ENCODE assay signal across 1 cellular context in the genomic region with DNA sequence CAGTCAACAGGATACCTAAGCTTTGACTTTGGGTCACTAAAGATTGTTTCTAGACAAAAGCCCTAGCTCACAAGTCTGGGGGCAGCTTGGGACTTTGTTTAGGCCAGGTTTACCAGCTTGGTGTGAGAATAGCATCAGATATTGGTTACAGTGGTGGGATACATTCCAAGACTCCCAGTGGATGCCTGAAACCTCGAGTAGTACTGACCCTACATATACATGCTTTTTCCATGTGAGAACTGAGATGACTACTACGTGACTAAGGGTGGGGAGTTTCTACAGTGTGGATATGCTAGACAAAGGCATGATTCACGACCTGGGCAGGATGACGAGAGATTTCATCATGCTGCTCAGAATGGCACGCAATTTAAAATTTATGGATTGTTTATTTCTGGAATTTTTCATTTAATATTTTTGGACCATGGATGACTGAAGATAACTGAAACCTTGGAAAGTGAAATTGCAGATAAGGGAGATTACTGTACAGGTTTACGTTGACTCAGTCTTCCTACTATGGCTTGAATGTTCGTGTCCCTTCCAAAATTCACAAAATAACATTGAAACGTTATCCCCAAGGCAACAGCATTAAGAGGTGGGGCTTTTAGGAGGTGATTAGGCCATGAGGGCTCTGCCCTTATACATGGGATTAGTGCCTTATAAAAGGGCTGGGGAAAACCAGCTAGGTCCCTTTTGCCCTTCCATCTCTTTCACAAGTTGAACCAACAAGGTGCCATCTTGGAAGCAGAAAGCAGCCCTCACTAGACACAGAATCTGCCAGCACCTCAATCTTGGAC.
TF ChIP-seq lines count a peak whose summit lies in the region.

No MANE protein-coding gene starts in this region.

TF ChIP-seq in GM23338, 12 proteins besides CTCF, POLR2A, EP300 and RAD21 (continued from another document):
- TF ChIP-seq, protein P1, sequence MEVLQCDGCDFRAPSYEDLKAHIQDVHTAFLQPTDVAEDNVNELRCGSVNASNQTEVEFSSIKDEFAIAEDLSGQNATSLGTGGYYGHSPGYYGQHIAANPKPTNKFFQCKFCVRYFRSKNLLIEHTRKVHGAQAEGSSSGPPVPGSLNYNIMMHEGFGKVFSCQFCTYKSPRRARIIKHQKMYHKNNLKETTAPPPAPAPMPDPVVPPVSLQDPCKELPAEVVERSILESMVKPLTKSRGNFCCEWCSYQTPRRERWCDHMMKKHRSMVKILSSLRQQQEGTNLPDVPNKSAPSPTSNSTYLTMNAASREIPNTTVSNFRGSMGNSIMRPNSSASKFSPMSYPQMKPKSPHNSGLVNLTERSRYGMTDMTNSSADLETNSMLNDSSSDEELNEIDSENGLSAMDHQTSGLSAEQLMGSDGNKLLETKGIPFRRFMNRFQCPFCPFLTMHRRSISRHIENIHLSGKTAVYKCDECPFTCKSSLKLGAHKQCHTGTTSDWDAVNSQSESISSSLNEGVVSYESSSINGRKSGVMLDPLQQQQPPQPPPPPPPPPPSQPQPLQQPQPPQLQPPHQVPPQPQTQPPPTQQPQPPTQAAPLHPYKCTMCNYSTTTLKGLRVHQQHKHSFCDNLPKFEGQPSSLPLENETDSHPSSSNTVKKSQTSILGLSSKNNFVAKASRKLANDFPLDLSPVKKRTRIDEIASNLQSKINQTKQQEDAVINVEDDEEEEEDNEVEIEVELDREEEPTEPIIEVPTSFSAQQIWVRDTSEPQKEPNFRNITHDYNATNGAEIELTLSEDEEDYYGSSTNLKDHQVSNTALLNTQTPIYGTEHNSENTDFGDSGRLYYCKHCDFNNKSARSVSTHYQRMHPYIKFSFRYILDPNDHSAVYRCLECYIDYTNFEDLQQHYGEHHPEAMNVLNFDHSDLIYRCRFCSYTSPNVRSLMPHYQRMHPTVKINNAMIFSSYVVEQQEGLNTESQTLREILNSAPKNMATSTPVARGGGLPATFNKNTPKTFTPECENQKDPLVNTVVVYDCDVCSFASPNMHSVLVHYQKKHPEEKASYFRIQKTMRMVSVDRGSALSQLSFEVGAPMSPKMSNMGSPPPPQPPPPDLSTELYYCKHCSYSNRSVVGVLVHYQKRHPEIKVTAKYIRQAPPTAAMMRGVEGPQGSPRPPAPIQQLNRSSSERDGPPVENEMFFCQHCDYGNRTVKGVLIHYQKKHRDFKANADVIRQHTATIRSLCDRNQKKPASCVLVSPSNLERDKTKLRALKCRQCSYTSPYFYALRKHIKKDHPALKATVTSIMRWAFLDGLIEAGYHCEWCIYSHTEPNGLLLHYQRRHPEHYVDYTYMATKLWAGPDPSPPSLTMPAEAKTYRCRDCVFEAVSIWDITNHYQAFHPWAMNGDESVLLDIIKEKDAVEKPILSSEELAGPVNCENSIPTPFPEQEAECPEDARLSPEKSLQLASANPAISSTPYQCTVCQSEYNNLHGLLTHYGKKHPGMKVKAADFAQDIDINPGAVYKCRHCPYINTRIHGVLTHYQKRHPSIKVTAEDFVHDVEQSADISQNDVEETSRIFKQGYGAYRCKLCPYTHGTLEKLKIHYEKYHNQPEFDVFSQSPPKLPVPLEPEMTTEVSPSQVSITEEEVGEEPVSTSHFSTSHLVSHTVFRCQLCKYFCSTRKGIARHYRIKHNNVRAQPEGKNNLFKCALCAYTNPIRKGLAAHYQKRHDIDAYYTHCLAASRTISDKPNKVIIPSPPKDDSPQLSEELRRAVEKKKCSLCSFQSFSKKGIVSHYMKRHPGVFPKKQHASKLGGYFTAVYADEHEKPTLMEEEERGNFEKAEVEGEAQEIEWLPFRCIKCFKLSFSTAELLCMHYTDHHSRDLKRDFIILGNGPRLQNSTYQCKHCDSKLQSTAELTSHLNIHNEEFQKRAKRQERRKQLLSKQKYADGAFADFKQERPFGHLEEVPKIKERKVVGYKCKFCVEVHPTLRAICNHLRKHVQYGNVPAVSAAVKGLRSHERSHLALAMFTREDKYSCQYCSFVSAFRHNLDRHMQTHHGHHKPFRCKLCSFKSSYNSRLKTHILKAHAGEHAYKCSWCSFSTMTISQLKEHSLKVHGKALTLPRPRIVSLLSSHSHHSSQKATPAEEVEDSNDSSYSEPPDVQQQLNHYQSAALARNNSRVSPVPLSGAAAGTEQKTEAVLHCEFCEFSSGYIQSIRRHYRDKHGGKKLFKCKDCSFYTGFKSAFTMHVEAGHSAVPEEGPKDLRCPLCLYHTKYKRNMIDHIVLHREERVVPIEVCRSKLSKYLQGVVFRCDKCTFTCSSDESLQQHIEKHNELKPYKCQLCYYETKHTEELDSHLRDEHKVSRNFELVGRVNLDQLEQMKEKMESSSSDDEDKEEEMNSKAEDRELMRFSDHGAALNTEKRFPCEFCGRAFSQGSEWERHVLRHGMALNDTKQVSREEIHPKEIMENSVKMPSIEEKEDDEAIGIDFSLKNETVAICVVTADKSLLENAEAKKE (CRISPR knock-in tag; IDR thresholded peaks at IDR 0.05), result no peak
- TF ChIP-seq, protein P2, sequence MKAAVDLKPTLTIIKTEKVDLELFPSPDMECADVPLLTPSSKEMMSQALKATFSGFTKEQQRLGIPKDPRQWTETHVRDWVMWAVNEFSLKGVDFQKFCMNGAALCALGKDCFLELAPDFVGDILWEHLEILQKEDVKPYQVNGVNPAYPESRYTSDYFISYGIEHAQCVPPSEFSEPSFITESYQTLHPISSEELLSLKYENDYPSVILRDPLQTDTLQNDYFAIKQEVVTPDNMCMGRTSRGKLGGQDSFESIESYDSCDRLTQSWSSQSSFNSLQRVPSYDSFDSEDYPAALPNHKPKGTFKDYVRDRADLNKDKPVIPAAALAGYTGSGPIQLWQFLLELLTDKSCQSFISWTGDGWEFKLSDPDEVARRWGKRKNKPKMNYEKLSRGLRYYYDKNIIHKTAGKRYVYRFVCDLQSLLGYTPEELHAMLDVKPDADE (IDR thresholded peaks at IDR 0.05), result no peak
- no peak for TF ChIP-seq STAT1 (IDR thresholded peaks at IDR 0.05; ENCODE audit: unreplicated experiment)
TF ChIP-seq in GM23338: peak in this region for 0.
